In genomic region chr11:91041626-91042025, GRCh38 we compare ENCODE assay signal across 24 cellular contexts.
A peak's percentile ranks its signal among the peaks of the same experiment; 100 is the strongest.
DNase-seq lines count a peak whose midpoint lies in the region; ATAC-seq and TF ChIP-seq lines count a peak whose summit lies in the region.
"Had no signal": no experiment of that assay in that cellular context is flagged by ENCODE, and none has a peak within 500 bp of the region (broad histone marks: within the 10 kb centered on the region; RNA-seq: fewer than 3 reads in every experiment).

No MANE protein-coding gene starts in this region.

- no peak overlapping the region for H3K4me2 ChIP-seq in PC-9
- no peak overlapping the region for H3K4me2 ChIP-seq in GM23248 (ENCODE audit: unreplicated experiment)

- TF ChIP-seq CTCF in heart right ventricle (IDR thresholded peaks at IDR 0.05): peak in 5 of 9 donors; percentile 10 to 32 (median 29)
- peak in 1 of 2 donors; percentile 31 for TF ChIP-seq CTCF in right atrium auricular region (IDR thresholded peaks at IDR 0.05)
- TF ChIP-seq CTCF in PC-9 (conservative IDR thresholded peaks at IDR 0.05): peak; percentile 44; the same call in 1 of the 2 replicates
- TF ChIP-seq CTCF in choroid plexus epithelial cell (conservative IDR thresholded peaks at IDR 0.05; ENCODE audit: low read depth, low read length): peak; percentile 38

- H3K9ac ChIP-seq in GM23248: no peak overlapping the region

- H3K27ac ChIP-seq in heart right ventricle (no peak overlapping the region), right atrium auricular region (no peak overlapping the region), PC-9 (no peak overlapping the region), GM23248 (no peak overlapping the region)
- H3K27ac ChIP-seq: SK-N-MC, thyroid gland had no signal

- POLR2A ChIA-PET in PC-9 (lab: Charles Lee; ENCODE audit: unreplicated experiment): no interaction called here

- H3K27me3 ChIP-seq in heart right ventricle (no peaks in the 10 kb centered on the region), right atrium auricular region (no peaks in the 10 kb centered on the region), PC-9 (ENCODE audit: insufficient read depth, low read depth) (no peaks in the 10 kb centered on the region), GM23248 (replicated peaks; ENCODE audit: insufficient read depth) (no peaks in the 10 kb centered on the region)
- H3K27me3 ChIP-seq: thyroid gland had no signal

- H4K20me1 ChIP-seq in PC-9 (ENCODE audit: insufficient read depth) (no peaks in the 10 kb centered on the region), GM23248 (ENCODE audit: insufficient read depth) (no peaks in the 10 kb centered on the region)

- H3F3A ChIP-seq in PC-9 (ENCODE audit: insufficient read depth, low read depth): no peaks in the 10 kb centered on the region
- no peaks in the 10 kb centered on the region for H3F3A ChIP-seq in GM23248 (ENCODE audit: insufficient read depth)

- no peaks in the 10 kb centered on the region for H3K79me2 ChIP-seq in PC-9 (ENCODE audit: low read depth)
- no peaks in the 10 kb centered on the region for H3K79me2 ChIP-seq in GM23248 (ENCODE audit: insufficient read depth)

- intact Hi-C loops in heart right ventricle (cut with DNase I): loop anchor here in 3 of 10 donors (5.0 to 10.0 kb wide), 2 partner anchors 203 to 206 kb away; no protein-coding TSS in a partner anchor
- intact Hi-C loops in PC-9 (cut with micrococcal nuclease; ENCODE audit: unreplicated experiment): no loop called here

- H3K9me2 ChIP-seq in PC-9 (ENCODE audit: insufficient read depth) (no peaks in the 10 kb centered on the region; the same call in 1 of the 2 replicates), GM23248 (ENCODE audit: insufficient read depth) (no peaks in the 10 kb centered on the region)

- BruUV-seq in PC-9 (replicated peaks; lab: Mats Ljungman, UMichigan): no TSS peak

- H3K4me3 ChIP-seq in heart right ventricle (no peak overlapping the region), right atrium auricular region (no peak overlapping the region), PC-9 (no peak overlapping the region), choroid plexus epithelial cell (ENCODE audit: low read depth, low read length) (no peak overlapping the region), GM23248 (no peak overlapping the region)
- H3K4me3 ChIP-seq: SK-N-MC, thyroid gland had no signal

- in situ Hi-C loops in GM23248 (cut with MboI): no loop called here

- ATAC-seq in heart right ventricle (no peak), GM18858 (IDR thresholded peaks at IDR 0.05; ENCODE audit: unreplicated experiment) (no peak), GM21526 (IDR thresholded peaks at IDR 0.05; ENCODE audit: low FRiP score, unreplicated experiment) (no peak), GM19455 (IDR thresholded peaks at IDR 0.05; ENCODE audit: unreplicated experiment) (no peak)
- ATAC-seq: HCT116; left cardiac atrium; stimulated activated naive CD8-positive, alpha-beta T cell treated with anti-CD3 and anti-CD28 coated beads, Interleukin-15, Interleukin-2, amounts not matched to agents 100 U/mL and 50 U/mL, for 24 hours had no signal

- DNase-seq in heart right ventricle: no peak
- DNase-seq in right atrium auricular region (ENCODE audit: low spot score): no peak
- no peak for DNase-seq in PC-9
- DNase-seq in choroid plexus epithelial cell (ENCODE audit: low read depth): peak; percentile 36
- DNase-seq in GM23248: no peak
- DNase-seq: ACHN; activated naive CD8-positive, alpha-beta T cell treated with anti-CD3 and anti-CD28 coated beads for 36 hours; GDM1; KG1; left cardiac atrium; mesenchymal stem cell; naive B cell; NCI-H2029 treated with DMSO at 0.1 percent for 48 hours; NCI-H345; NK-92 treated with Interleukin-12 subunit alpha and Interleukin-12 subunit beta, amount 100 ng/mL, for 24 hours; occipital lobe; stimulated activated CD4-positive, alpha-beta T cell treated with anti-CD3 and anti-CD28 coated beads, Interleukin-4, amount 100 ng/mL, for 4 hours; stimulated activated naive CD8-positive, alpha-beta T cell treated with anti-CD3 and anti-CD28 coated beads, Interleukin-15, Interleukin-2, amounts not matched to agents 100 U/mL and 50 U/mL, for 24 hours; thyroid gland had no signal

- CTCF ChIA-PET in PC-9 (lab: Charles Lee): no interaction called here

- H2AFZ ChIP-seq in PC-9 (no peak overlapping the region), GM23248 (no peak overlapping the region)

- H3K4me1 ChIP-seq in heart right ventricle: no peaks in the 10 kb centered on the region
- H3K4me1 ChIP-seq in right atrium auricular region: no peaks in the 10 kb centered on the region
- H3K4me1 ChIP-seq in PC-9 (replicated peaks; ENCODE audit: insufficient read depth): no peaks in the 10 kb centered on the region
- H3K4me1 ChIP-seq in GM23248 (ENCODE audit: insufficient read depth): no peaks in the 10 kb centered on the region
- H3K4me1 ChIP-seq: thyroid gland had no signal

- H3K36me3 ChIP-seq in heart right ventricle (no peaks in the 10 kb centered on the region), right atrium auricular region (no peaks in the 10 kb centered on the region), PC-9 (ENCODE audit: low read depth) (no peaks in the 10 kb centered on the region), GM23248 (ENCODE audit: low read depth) (no peaks in the 10 kb centered on the region)
- H3K36me3 ChIP-seq: thyroid gland had no signal

- H3K9me3 ChIP-seq in heart right ventricle (peaks cover 0 to 5% (median 0%) of the 10 kb centered on the region in 11 donors), right atrium auricular region (no peaks in the 10 kb centered on the region), PC-9 (ENCODE audit: insufficient read depth, low read depth) (peaks cover 6% of the 10 kb centered on the region; the same call in 1 of the 2 replicates), GM23248 (ENCODE audit: low read depth) (no peaks in the 10 kb centered on the region)
- H3K9me3 ChIP-seq: thyroid gland had no signal
